ENCODE assay signal across 28 cellular contexts in the genomic region with DNA sequence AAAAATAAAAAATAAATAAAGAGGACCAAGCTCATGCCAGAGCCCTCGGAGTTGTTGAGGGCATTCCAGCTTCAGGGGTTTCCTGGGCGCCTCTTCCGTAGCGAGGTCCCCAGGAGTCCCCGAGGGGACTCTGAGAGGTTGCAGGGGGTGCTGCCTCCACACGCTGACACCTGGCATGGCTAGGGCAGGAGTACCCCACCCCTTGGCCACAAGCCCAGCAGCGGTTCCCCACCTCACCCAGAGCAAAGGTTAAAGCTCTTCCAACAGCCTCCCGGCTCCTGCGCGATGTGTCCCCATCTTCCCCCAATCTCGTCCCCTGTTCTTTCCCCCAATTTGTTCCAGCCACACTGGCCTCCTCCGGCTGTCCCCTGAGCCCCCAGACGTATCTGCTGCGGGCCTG. TPM values are rescaled to one million over a fixed set of nuclear protein-coding genes. Genes with fewer than 3 reads are reported as not detected.
"Had no signal": no experiment of that assay in that cellular context is flagged by ENCODE, and none has a peak within 500 bp of the region (broad histone marks: within the 10 kb centered on the region; RNA-seq: fewer than 3 reads in every experiment).

No MANE protein-coding gene starts in this region.

- H3K27me3 ChIP-seq: ovary, testis had no signal

- H3K9me3 Mint-ChIP-seq: mesothelial cell of epicardium; naive thymus-derived CD4-positive, alpha-beta T cell; nephron; stimulated activated effector memory CD8-positive, alpha-beta T cell treated with anti-CD3 and anti-CD28 coated beads, Interleukin-12 subunit alpha, Interleukin-12 subunit beta, amount 100 ng/mL, for 72 hours; type B pancreatic cell had no signal

- H3K36me3 Mint-ChIP-seq: mesothelial cell of epicardium; naive thymus-derived CD4-positive, alpha-beta T cell; neural progenitor cell; type B pancreatic cell had no signal

- H3K4me2 ChIP-seq: neural progenitor cell had no signal

- H3K9me3 ChIP-seq: gastrocnemius medialis, left lung, ovary, testis, tibial artery had no signal

- ATAC-seq: esophagus mucosa; gastrocnemius medialis; left lung; naive thymus-derived CD4-positive, alpha-beta T cell; sciatic nerve; stimulated activated effector memory CD8-positive, alpha-beta T cell treated with anti-CD3 and anti-CD28 coated beads, Interleukin-12 subunit alpha, Interleukin-12 subunit beta, amount 100 ng/mL, for 72 hours; stimulated activated naive CD8-positive, alpha-beta T cell treated with anti-CD3 and anti-CD28 coated beads, Interleukin-15, Interleukin-2, amounts not matched to agents 100 U/mL and 50 U/mL, for 24 hours had no signal

- H3K9ac ChIP-seq: neural progenitor cell had no signal

- H3K27ac ChIP-seq: epithelial cell of prostate, gastrocnemius medialis, left lung, neural progenitor cell, ovary, testis, tibial artery had no signal

- H3K36me3 ChIP-seq: gastrocnemius medialis, left lung, neural progenitor cell, ovary, tibial artery had no signal

- H3K4me3 ChIP-seq: gastrocnemius medialis, left lung, neural progenitor cell, ovary, testis, tibial artery had no signal

- H3K4me3 Mint-ChIP-seq: mesothelial cell of epicardium; naive thymus-derived CD4-positive, alpha-beta T cell; nephron; neural progenitor cell; stimulated activated effector memory CD8-positive, alpha-beta T cell treated with anti-CD3 and anti-CD28 coated beads, Interleukin-12 subunit alpha, Interleukin-12 subunit beta, amount 100 ng/mL, for 72 hours; type B pancreatic cell had no signal

- FAIRE-seq: keratinocyte had no signal

- H3K27ac Mint-ChIP-seq: mesothelial cell of epicardium; nephron; neural progenitor cell; stimulated activated effector memory CD8-positive, alpha-beta T cell treated with anti-CD3 and anti-CD28 coated beads, Interleukin-12 subunit alpha, Interleukin-12 subunit beta, amount 100 ng/mL, for 72 hours; type B pancreatic cell had no signal

- DNase-seq: cerebellar nuclear complex; cortex of kidney; foreskin fibroblast; gastrocnemius medialis; head of caudate nucleus; left lung; mesenchymal stem cell; naive thymus-derived CD4-positive, alpha-beta T cell; nucleus accumbens; ovary; retina; stimulated activated CD4-positive, alpha-beta T cell treated with anti-CD3 and anti-CD28 coated beads, Interleukin-2, amount 100 ng/mL, for 24 hours; stimulated activated CD4-positive, alpha-beta T cell treated with anti-CD3 and anti-CD28 coated beads, Interleukin-4, amount 100 ng/mL, for 24 hours; stimulated activated naive CD8-positive, alpha-beta T cell treated with anti-CD3 and anti-CD28 coated beads, Interleukin-15, Interleukin-2, amounts not matched to agents 100 U/mL and 50 U/mL, for 24 hours; substantia nigra; testis; tibial artery had no signal

RNA-seq across cellular contexts. Expression of gene AMZ1, which starts 4.5 kb away (rescaled TPM):
- total RNA-seq: gastrocnemius medialis, lung microvascular endothelial cell, pulmonary artery endothelial cell had no signal
